14 cellular contexts compared by ENCODE assay signal in genomic region chr3:18207232-18207631, GRCh38.
"Had no signal": no experiment of that assay in that cellular context is flagged by ENCODE, and none has a peak within 500 bp of the region (broad histone marks: within the 10 kb centered on the region; RNA-seq: fewer than 3 reads in every experiment).

No MANE protein-coding gene starts in this region.

- H3K27me3 ChIP-seq: ascending aorta, cardiac muscle cell, esophagus muscularis mucosa, pancreas, SJSA1, testis had no signal

- H3K4me3 ChIP-seq: ascending aorta, cardiac muscle cell, esophagus muscularis mucosa, lower lobe of right lung, pancreas, SJSA1, testis had no signal

- H3K9me3 ChIP-seq: ascending aorta, esophagus muscularis mucosa, lower lobe of right lung, pancreas, SJSA1, testis had no signal

- ATAC-seq: lower lobe of right lung, pancreas, WTC11 had no signal

- H3K9me3 Mint-ChIP-seq: immature natural killer cell, WTC11 had no signal

- H3K36me3 Mint-ChIP-seq: immature natural killer cell, mesothelial cell of epicardium, WTC11 had no signal

- H3K27ac ChIP-seq: ascending aorta, cardiac muscle cell, esophagus muscularis mucosa, lower lobe of right lung, pancreas, SJSA1, testis had no signal

- DNase-seq: activated effector memory CD4-positive, alpha-beta T cell treated with Interleukin-2 at 50 U/mL for 16 hours; glutamatergic neuron; immature natural killer cell; lower lobe of right lung; pancreas; stimulated activated naive CD4-positive, alpha-beta T cell treated with Interleukin-2 at 50 U/mL for 16 hours; T-helper 9 cell; testis had no signal

- H3K4me1 Mint-ChIP-seq: immature natural killer cell had no signal

- H3K4me3 Mint-ChIP-seq: immature natural killer cell, mesothelial cell of epicardium, WTC11 had no signal

- H3K36me3 ChIP-seq: ascending aorta, cardiac muscle cell, esophagus muscularis mucosa, lower lobe of right lung, pancreas, SJSA1 had no signal

- H3K27ac Mint-ChIP-seq: immature natural killer cell, mesothelial cell of epicardium, WTC11 had no signal
